1 cellular context compared by ENCODE assay signal in the genomic region with DNA sequence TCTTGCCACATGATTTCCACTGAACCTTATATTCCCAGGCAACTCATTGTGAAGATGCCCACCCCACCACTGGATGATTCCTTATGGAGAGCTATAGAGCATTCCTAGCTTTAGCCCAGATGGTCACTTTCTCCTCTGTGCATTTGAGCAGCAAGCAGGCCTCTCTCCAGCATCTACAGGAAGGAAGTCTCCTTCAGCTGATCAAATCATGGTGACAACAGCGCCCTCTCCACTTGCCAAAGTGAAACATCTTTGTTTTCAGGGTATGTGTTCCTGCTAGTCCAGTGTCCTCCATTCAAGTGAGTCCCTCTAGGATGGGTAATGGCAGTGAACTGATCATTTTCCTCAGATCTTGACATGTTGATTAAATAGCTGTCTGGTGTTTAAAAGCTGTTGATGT.
TF ChIP-seq lines count a peak whose summit lies in the region.

No MANE protein-coding gene starts in this region.

TF ChIP-seq in HEK293T, 16 proteins besides CTCF, POLR2A, EP300 and RAD21:
- TF ChIP-seq, protein P1, sequence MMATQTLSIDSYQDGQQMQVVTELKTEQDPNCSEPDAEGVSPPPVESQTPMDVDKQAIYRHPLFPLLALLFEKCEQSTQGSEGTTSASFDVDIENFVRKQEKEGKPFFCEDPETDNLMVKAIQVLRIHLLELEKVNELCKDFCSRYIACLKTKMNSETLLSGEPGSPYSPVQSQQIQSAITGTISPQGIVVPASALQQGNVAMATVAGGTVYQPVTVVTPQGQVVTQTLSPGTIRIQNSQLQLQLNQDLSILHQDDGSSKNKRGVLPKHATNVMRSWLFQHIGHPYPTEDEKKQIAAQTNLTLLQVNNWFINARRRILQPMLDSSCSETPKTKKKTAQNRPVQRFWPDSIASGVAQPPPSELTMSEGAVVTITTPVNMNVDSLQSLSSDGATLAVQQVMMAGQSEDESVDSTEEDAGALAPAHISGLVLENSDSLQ (IDR thresholded peaks at IDR 0.05): no peak
- no peak for TF ChIP-seq NFRKB (IDR thresholded peaks at IDR 0.05)
- no peak for TF ChIP-seq ARNT (IDR thresholded peaks at IDR 0.05)
- TF ChIP-seq FOXA1 (IDR thresholded peaks at IDR 0.05): no peak
- TF ChIP-seq CTBP1 (IDR thresholded peaks at IDR 0.05; ENCODE audit: borderline replicate concordance): no peak
- no peak for TF ChIP-seq ZNF384 (IDR thresholded peaks at IDR 0.05)
- TF ChIP-seq FOXK2 (IDR thresholded peaks at IDR 0.05): no peak
- TF ChIP-seq L3MBTL2 (conservative IDR thresholded peaks at IDR 0.05): no peak
- no peak for TF ChIP-seq SUZ12 (IDR thresholded peaks at IDR 0.05)
- TF ChIP-seq HDGF (IDR thresholded peaks at IDR 0.05; ENCODE audit: borderline replicate concordance): no peak
- no peak for TF ChIP-seq SP1 (IDR thresholded peaks at IDR 0.05)
- TF ChIP-seq BHLHE40 (IDR thresholded peaks at IDR 0.05; ENCODE audit: borderline replicate concordance): no peak
- no peak for TF ChIP-seq LEF1 (IDR thresholded peaks at IDR 0.05; ENCODE audit: borderline replicate concordance)
- no peak for TF ChIP-seq TARDBP (IDR thresholded peaks at IDR 0.05)
- TF ChIP-seq ELF4 (IDR thresholded peaks at IDR 0.05): no peak
- no peak for TF ChIP-seq FOXM1 (IDR thresholded peaks at IDR 0.05; ENCODE audit: borderline replicate concordance)
